ENCODE assay signal across 11 cellular contexts in genomic region chr2:144519597-144519933, GRCh38. TPM values are rescaled to one million over a fixed set of nuclear protein-coding genes. Genes with fewer than 3 reads are reported as not detected.
DNase-seq lines count a peak whose midpoint lies in the region; ATAC-seq and TF ChIP-seq lines count a peak whose summit lies in the region.
"Had no signal": no experiment of that assay in that cellular context is flagged by ENCODE, and none has a peak within 500 bp of the region (broad histone marks: within the 10 kb centered on the region; RNA-seq: fewer than 3 reads in every experiment).

No MANE protein-coding gene starts in this region.

- H2AFZ ChIP-seq in GM23338: no peak overlapping the region

- H3K27ac Mint-ChIP-seq in GM23338: no peak overlapping the region
- H3K27ac Mint-ChIP-seq: brain had no signal

- intact Hi-C loops in stomach (cut with DNase I; ENCODE audit: low total_unique reads): no loop called here

- H3K4me1 ChIP-seq in GM23338 (ENCODE audit: insufficient read depth): peaks cover 65% of the 10 kb centered on the region
- peaks cover 23 to 72% (median 49%) of the 10 kb centered on the region in 4 donors for H3K4me1 ChIP-seq in stomach

- peaks cover 25% of the 10 kb centered on the region for H4K20me1 ChIP-seq in GM23338 (replicated peaks; ENCODE audit: insufficient read depth)

- H3K4me3 Mint-ChIP-seq in GM23338: no peak overlapping the region
- H3K4me3 Mint-ChIP-seq: brain had no signal

- no peak for TF ChIP-seq CTCF in GM23338 (conservative IDR thresholded peaks at IDR 0.05; ENCODE audit: low read depth in 2 of 2)
- no peak for TF ChIP-seq CTCF in kidney epithelial cell (IDR thresholded peaks at IDR 0.05; ENCODE audit: insufficient read depth, low read length, poor library complexity, severe bottlenecking)
- TF ChIP-seq CTCF in stomach (IDR thresholded peaks at IDR 0.05): no peak

- peaks cover 40% of the 10 kb centered on the region for H3K4me1 Mint-ChIP-seq in GM23338

- no peak for DNase-seq in GM23338 (ENCODE audit: low spot score)
- DNase-seq in kidney epithelial cell (ENCODE audit: low read depth): no peak
- DNase-seq in stomach: no peak
- DNase-seq in SIG-M5 (lab: John Stamatoyannopoulos, UW): no peak
- no peak for DNase-seq in MV-4-11 (lab: John Stamatoyannopoulos, UW)
- no peak for DNase-seq in globus pallidus (ENCODE audit: low spot score)
- DNase-seq: activated CD4-positive, alpha-beta T cell treated with anti-CD3 and anti-CD28 coated beads for 4 hours; NCI-H510A treated with DMSO at 0.1 percent for 48 hours had no signal

- no peaks in the 10 kb centered on the region for H3K9me3 ChIP-seq in stomach

- H3K79me2 ChIP-seq in GM23338 (replicated peaks; ENCODE audit: insufficient read depth): no peaks in the 10 kb centered on the region

- H3K4me2 ChIP-seq in GM23338: peak overlapping the region; percentile 74

- H3K27me3 ChIP-seq in GM23338 (ENCODE audit: insufficient read depth) (peaks cover 89% of the 10 kb centered on the region), kidney epithelial cell (ENCODE audit: control insufficient read depth, insufficient read depth, low read length) (peaks cover 4% of the 10 kb centered on the region), stomach (peaks cover 8 to 100% (median 48%) of the 10 kb centered on the region in 3 donors)

- H3K27ac ChIP-seq in GM23338 (ENCODE audit: low read depth) (no peak overlapping the region), adipose tissue (ENCODE audit: low read depth, low read length) (peak overlapping the region; percentile 52), stomach (peak overlapping the region; percentile 37 to 97 (median 91))

- no peaks in the 10 kb centered on the region for H3K9me2 ChIP-seq in GM23338 (ENCODE audit: insufficient read depth)

- H3K36me3 Mint-ChIP-seq in GM23338 (ENCODE audit: low read depth): no peaks in the 10 kb centered on the region; the same call in 2 of the 3 replicates

- no peaks in the 10 kb centered on the region; the same call in 1 of the 3 replicates for H3K9me3 Mint-ChIP-seq in GM23338

- 1 to 13% (median 9%) methylated on average over 3 of the region's 3 CpGs for WGBS in adipose tissue, 3 donors
- WGBS in stomach, 5 donors: 5 to 16% (median 12%) methylated on average over 3 of the region's 3 CpGs

- H3F3A ChIP-seq in GM23338 (replicated peaks; ENCODE audit: low read depth): peaks cover 17% of the 10 kb centered on the region

- no peak for ATAC-seq in GM23338
- ATAC-seq in HG02571 (IDR thresholded peaks at IDR 0.05; ENCODE audit: unreplicated experiment): no peak

- peaks cover 40% of the 10 kb centered on the region for H3K27me3 Mint-ChIP-seq in GM23338 (ENCODE audit: insufficient read depth, low read depth, poor library complexity)

- TF ChIP-seq EP300 in stomach (IDR thresholded peaks at IDR 0.05): no peak

- no peak for TF ChIP-seq POLR2A in stomach (IDR thresholded peaks at IDR 0.05)

- H3K36me3 ChIP-seq in GM23338 (ENCODE audit: insufficient read depth) (no peaks in the 10 kb centered on the region), kidney epithelial cell (ENCODE audit: control insufficient read depth, insufficient read depth, low read length) (no peaks in the 10 kb centered on the region), stomach (no peaks in the 10 kb centered on the region)

- peak overlapping the region; percentile 45 for H3K4me3 ChIP-seq in GM23338
- peak overlapping the region; percentile 73 for H3K4me3 ChIP-seq in kidney epithelial cell (ENCODE audit: low read depth, low read length)
- peak overlapping the region; percentile 60 to 70 (median 67) for H3K4me3 ChIP-seq in stomach

TF ChIP-seq in GM23338, 12 proteins besides CTCF, POLR2A, EP300 and RAD21:
- TF ChIP-seq, protein P1, sequence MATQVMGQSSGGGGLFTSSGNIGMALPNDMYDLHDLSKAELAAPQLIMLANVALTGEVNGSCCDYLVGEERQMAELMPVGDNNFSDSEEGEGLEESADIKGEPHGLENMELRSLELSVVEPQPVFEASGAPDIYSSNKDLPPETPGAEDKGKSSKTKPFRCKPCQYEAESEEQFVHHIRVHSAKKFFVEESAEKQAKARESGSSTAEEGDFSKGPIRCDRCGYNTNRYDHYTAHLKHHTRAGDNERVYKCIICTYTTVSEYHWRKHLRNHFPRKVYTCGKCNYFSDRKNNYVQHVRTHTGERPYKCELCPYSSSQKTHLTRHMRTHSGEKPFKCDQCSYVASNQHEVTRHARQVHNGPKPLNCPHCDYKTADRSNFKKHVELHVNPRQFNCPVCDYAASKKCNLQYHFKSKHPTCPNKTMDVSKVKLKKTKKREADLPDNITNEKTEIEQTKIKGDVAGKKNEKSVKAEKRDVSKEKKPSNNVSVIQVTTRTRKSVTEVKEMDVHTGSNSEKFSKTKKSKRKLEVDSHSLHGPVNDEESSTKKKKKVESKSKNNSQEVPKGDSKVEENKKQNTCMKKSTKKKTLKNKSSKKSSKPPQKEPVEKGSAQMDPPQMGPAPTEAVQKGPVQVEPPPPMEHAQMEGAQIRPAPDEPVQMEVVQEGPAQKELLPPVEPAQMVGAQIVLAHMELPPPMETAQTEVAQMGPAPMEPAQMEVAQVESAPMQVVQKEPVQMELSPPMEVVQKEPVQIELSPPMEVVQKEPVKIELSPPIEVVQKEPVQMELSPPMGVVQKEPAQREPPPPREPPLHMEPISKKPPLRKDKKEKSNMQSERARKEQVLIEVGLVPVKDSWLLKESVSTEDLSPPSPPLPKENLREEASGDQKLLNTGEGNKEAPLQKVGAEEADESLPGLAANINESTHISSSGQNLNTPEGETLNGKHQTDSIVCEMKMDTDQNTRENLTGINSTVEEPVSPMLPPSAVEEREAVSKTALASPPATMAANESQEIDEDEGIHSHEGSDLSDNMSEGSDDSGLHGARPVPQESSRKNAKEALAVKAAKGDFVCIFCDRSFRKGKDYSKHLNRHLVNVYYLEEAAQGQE (IDR thresholded peaks at IDR 0.05; ENCODE audit: unreplicated experiment): no peak
- TF ChIP-seq ETS1 (IDR thresholded peaks at IDR 0.05): no peak
- no peak for TF ChIP-seq ZNF331 (CRISPR knock-in tag; IDR thresholded peaks at IDR 0.05; ENCODE audit: low read depth)
- no peak for TF ChIP-seq EZH2phosphoT487 (IDR thresholded peaks at IDR 0.05; ENCODE audit: unreplicated experiment)
- no peak for TF ChIP-seq JUNB (IDR thresholded peaks at IDR 0.05; ENCODE audit: unreplicated experiment)
- TF ChIP-seq CREB1 (CRISPR knock-in tag; IDR thresholded peaks at IDR 0.05; ENCODE audit: low read depth): no peak
- no peak for TF ChIP-seq NANOG (IDR thresholded peaks at IDR 0.05; ENCODE audit: borderline replicate concordance)
- TF ChIP-seq EZH2 (IDR thresholded peaks at IDR 0.05; ENCODE audit: low read depth, unreplicated experiment): no peak
- TF ChIP-seq POLR2AphosphoS5 (IDR thresholded peaks at IDR 0.05; ENCODE audit: low read depth): no peak

RNA-seq across cellular contexts. Expression of gene ZEB2, which starts 0.4 kb away (rescaled TPM):
- 0.08 TPM in 1 of 2 replicates, not detected in the other for total RNA-seq in GM23338 (2014; rRNA removed; shearing (Covaris generic))
- polyA plus RNA-seq in GM23338 (2016; fragmentation: Nextera tagmentation; extraction: Ambion mirVana): 0.07 and 0.45 TPM in 2 replicates
- polyA plus RNA-seq in adipose tissue: 10 to 100 TPM in 2 of 3 donors, 1 to 10 TPM in 1; 5.6 to 92.6 (median 76.3) TPM
- 14.7 and 15.7 TPM in 2 replicates for total RNA-seq in kidney epithelial cell
- 100 to 1,000 TPM in 1 of 5 donors, 10 to 100 TPM in 4; 13.0 to 161 (median 53.6) TPM for total RNA-seq in stomach
- polyA plus RNA-seq in stomach: 10 to 100 TPM; 10.7 to 48.0 (median 38.3) TPM

Comparison
In these comparisons a context has a peak if more than half of its experiments do, and no peak if none do; other contexts are left out.
1. RNA of gene ZEB2, which starts 0.4 kb away (total RNA-seq): 13.0 to 161 TPM in stomach and 14.7 to 15.7 TPM in kidney epithelial cell; 0.08 TPM in GM23338; every median in the first group is over 10 times any median in the second.
2. Peak in every context shown above with its lines, with median percentiles within 50 percentile points of each other: H3K4me3 ChIP-seq.